Comparison of ENCODE assay signal across 8 cellular contexts in genomic region chr7:107579546-107579880, GRCh38. TPM values are rescaled to one million over a fixed set of nuclear protein-coding genes. Genes with fewer than 3 reads are reported as not detected.
A peak's percentile ranks its signal among the peaks of the same experiment; 100 is the strongest.
DNase-seq lines count a peak whose midpoint lies in the region; ATAC-seq lines count a peak whose summit lies in the region.

No MANE protein-coding gene starts in this region.

- no peak for DNase-seq in activated T-cell treated with anti-CD3 and anti-CD28 coated beads, Interleukin-2, amount 50 U/mL, for 4 hours
- no peak for DNase-seq in activated T-cell treated with anti-CD3 and anti-CD28 coated beads for 4 hours
- DNase-seq in iPS-NIHi11 (ENCODE audit: low spot score), result peak; percentile 20
- DNase-seq in glomerular visceral epithelial cell (ENCODE audit: extremely low spot score), result no peak
- no peak for DNase-seq in cerebellar cortex (ENCODE audit: low spot score)

- ATAC-seq in activated T-cell treated with anti-CD3 and anti-CD28 coated beads, Interleukin-2, amount 50 U/mL, for 4 hours, result no peak
- ATAC-seq in HG03439 (IDR thresholded peaks at IDR 0.05; ENCODE audit: unreplicated experiment), result no peak

- H3K9me3 Mint-ChIP-seq in activated T-cell treated with anti-CD3 and anti-CD28 coated beads, Interleukin-2, amount 50 U/mL, for 4 hours, result no peaks in the 10 kb centered on the region
- no peaks in the 10 kb centered on the region for H3K9me3 Mint-ChIP-seq in activated naive CD8-positive, alpha-beta T cell (ENCODE audit: low read depth)

- H3K4me1 Mint-ChIP-seq in activated T-cell treated with anti-CD3 and anti-CD28 coated beads, Interleukin-2, amount 50 U/mL, for 4 hours (ENCODE audit: low read depth), result peaks cover 19% of the 10 kb centered on the region
- H3K4me1 Mint-ChIP-seq in activated naive CD8-positive, alpha-beta T cell (ENCODE audit: low read depth), result peaks cover 22% of the 10 kb centered on the region

- no peaks in the 10 kb centered on the region for H3K27me3 Mint-ChIP-seq in activated T-cell treated with anti-CD3 and anti-CD28 coated beads, Interleukin-2, amount 50 U/mL, for 4 hours (ENCODE audit: low read depth)
- no peaks in the 10 kb centered on the region for H3K27me3 Mint-ChIP-seq in activated naive CD8-positive, alpha-beta T cell

- no peaks in the 10 kb centered on the region for H3K9me3 ChIP-seq in subcutaneous abdominal adipose tissue (ENCODE audit: control insufficient read depth in 5 of 5, low read length in 5 of 5)

- no peaks in the 10 kb centered on the region for H3K27me3 ChIP-seq in subcutaneous abdominal adipose tissue (ENCODE audit: control insufficient read depth in 5 of 5, insufficient read depth in 4 of 5, low read length in 5 of 5)

- peak overlapping the region; percentile 90 for H3K4me3 Mint-ChIP-seq in activated T-cell treated with anti-CD3 and anti-CD28 coated beads, Interleukin-2, amount 50 U/mL, for 4 hours
- H3K4me3 Mint-ChIP-seq in activated naive CD8-positive, alpha-beta T cell, result peak overlapping the region; percentile 92

- peaks cover 6% of the 10 kb centered on the region for H3K36me3 Mint-ChIP-seq in activated T-cell treated with anti-CD3 and anti-CD28 coated beads, Interleukin-2, amount 50 U/mL, for 4 hours (ENCODE audit: insufficient read depth)
- no peaks in the 10 kb centered on the region for H3K36me3 Mint-ChIP-seq in activated naive CD8-positive, alpha-beta T cell

- H3K4me3 ChIP-seq in subcutaneous abdominal adipose tissue (ENCODE audit: low read depth in 1 of 5, low read length in 5 of 5), result peak overlapping the region; percentile 88 to 94 (median 89)

- H3K9ac ChIP-seq in subcutaneous abdominal adipose tissue (ENCODE audit: low read length in 5 of 5), result peak overlapping the region; percentile 48 to 91 (median 87)

- H3K27ac ChIP-seq in subcutaneous abdominal adipose tissue (ENCODE audit: low read depth, low read length), result peak overlapping the region; percentile 92

- peaks cover 2 to 8% (median 7%) of the 10 kb centered on the region in 5 donors for H3K36me3 ChIP-seq in subcutaneous abdominal adipose tissue (ENCODE audit: control insufficient read depth in 5 of 5, insufficient read depth in 5 of 5, low read length in 5 of 5)

- H3K27ac Mint-ChIP-seq in activated naive CD8-positive, alpha-beta T cell, result peak overlapping the region; percentile 77

- H3K4me1 ChIP-seq in subcutaneous abdominal adipose tissue (ENCODE audit: control insufficient read depth in 5 of 5, insufficient read depth in 5 of 5, low read length in 5 of 5), result peaks cover 3 to 27% (median 24%) of the 10 kb centered on the region in 5 donors

RNA-seq across cellular contexts. Expression of gene BCAP29, which starts 0.5 kb away (rescaled TPM):
- total RNA-seq in activated T-cell treated with anti-CD3 and anti-CD28 coated beads, Interleukin-2, amount 50 U/mL, for 4 hours, result 10 to 100 TPM; 26.5 to 29.2 (median 27.8) TPM

RNA-seq across cellular contexts. Expression of gene DUS4L, which starts 15.7 kb away (rescaled TPM):
- 10 to 100 TPM in 1 of 3 donors, 1 to 10 TPM in 2; 9.5 to 11.6 (median 9.5) TPM for total RNA-seq in activated T-cell treated with anti-CD3 and anti-CD28 coated beads, Interleukin-2, amount 50 U/mL, for 4 hours

RNA-seq across cellular contexts. Expression of gene COG5, which starts 15.8 kb away (rescaled TPM):
- total RNA-seq in activated T-cell treated with anti-CD3 and anti-CD28 coated beads, Interleukin-2, amount 50 U/mL, for 4 hours, result 10 to 100 TPM; 30.3 to 40.9 (median 40.0) TPM
